Comparison of ENCODE assay signal across 24 cellular contexts in genomic region chr1:45038240-45038639, GRCh38.
"Had no signal": no experiment of that assay in that cellular context is flagged by ENCODE, and none has a peak within 500 bp of the region (broad histone marks: within the 10 kb centered on the region; RNA-seq: fewer than 3 reads in every experiment).

No MANE protein-coding gene starts in this region.

- FAIRE-seq: endothelial cell of umbilical vein, kidney had no signal

- H3K27ac ChIP-seq: coronary artery, esophagus squamous epithelium, left lung, ovary, psoas muscle, sigmoid colon, spleen, tibial artery had no signal

- H3K27me3 ChIP-seq: esophagus squamous epithelium, left lung, ovary, sigmoid colon, spleen, testis, tibial artery had no signal

- H3K4me1 ChIP-seq: left lung, psoas muscle, sigmoid colon, testis, tibial artery had no signal

- ATAC-seq: left lung; naive thymus-derived CD8-positive, alpha-beta T cell; psoas muscle; right cardiac atrium; stimulated activated memory B cell treated with anti-CD40 and anti-IgM and Interleukin-4, amounts not matched to agents 10 μg/mL and 1 μg/mL and 100 μg/mL, for 72 hours had no signal

- H3K36me3 ChIP-seq: left lung, ovary had no signal

- DNase-seq: dermis blood vessel endothelial cell; effector memory CD4-positive, alpha-beta T cell; esophagus squamous epithelium; foreskin melanocyte; kidney; left lung; mesendoderm; midbrain; naive thymus-derived CD8-positive, alpha-beta T cell; nephron progenitor cell; nucleus accumbens; ovary; posterior cingulate gyrus; psoas muscle; right cardiac atrium; sigmoid colon; spleen; stimulated activated CD4-positive, alpha-beta T cell treated with anti-CD3 and anti-CD28 coated beads, Interleukin-4, amount 100 ng/mL, for 4 hours; substantia nigra; tibial artery had no signal

- H3K4me3 ChIP-seq: coronary artery, esophagus squamous epithelium, left lung, ovary, psoas muscle, sigmoid colon, spleen, testis, tibial artery had no signal

- H3K9me3 ChIP-seq: esophagus squamous epithelium, left lung, ovary, psoas muscle, sigmoid colon, spleen, testis, tibial artery had no signal
